In the genomic region with DNA sequence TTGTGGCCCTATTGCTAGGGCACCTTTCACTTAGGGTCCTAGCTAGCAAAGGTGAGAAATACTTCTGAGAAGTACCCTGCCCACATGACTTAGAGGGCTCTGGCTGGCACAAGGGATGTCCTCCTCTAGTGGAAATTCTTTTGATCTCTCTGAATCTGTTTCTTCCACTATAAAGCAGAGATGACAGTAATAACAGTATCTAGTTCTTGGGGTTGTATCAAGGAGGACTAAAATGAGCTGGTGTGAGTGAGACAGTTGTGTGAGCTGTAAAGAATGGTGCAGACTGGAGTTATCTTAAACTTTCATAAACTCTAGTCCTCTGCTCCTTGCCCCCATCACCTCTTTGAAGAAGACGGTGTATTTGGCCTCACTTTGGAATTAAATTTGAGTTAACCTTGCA, we compare ENCODE assay signal across 37 cellular contexts.
"Had no signal": no experiment of that assay in that cellular context is flagged by ENCODE, and none has a peak within 500 bp of the region (broad histone marks: within the 10 kb centered on the region; RNA-seq: fewer than 3 reads in every experiment).

No MANE protein-coding gene starts in this region.

- H3K36me3 ChIP-seq: ascending aorta, cardiac muscle cell had no signal

- H3K9me3 ChIP-seq: ascending aorta had no signal

- H3K9me3 Mint-ChIP-seq: activated CD8-positive, alpha-beta T cell treated with anti-CD3 and anti-CD28 coated beads for 36 hours; activated naive CD4-positive, alpha-beta T cell treated with anti-CD3 and anti-CD28 coated beads, Interleukin-2, amount 10 ng/mL, durations not matched to agents 7 days and 5 days; activated T-helper 1 cell treated with anti-CD3 and anti-CD28 coated beads, Interleukin-12 subunit alpha, Interleukin-12 subunit beta, Interleukin-2, Interleukin-4 antibody, amounts not matched to agents 30 ng/mL and 10 ng/mL and 1 ng/mL, durations not matched to agents 14 hours and 24 hours and 36 hours; T-helper 2 cell treated with Interferon-gamma antibody and Interleukin-4, amounts not matched to agents 5 μg/mL and 100 μg/mL, for 36 hours had no signal

- H3K27me3 ChIP-seq: ascending aorta, cardiac muscle cell had no signal

- H3K4me3 ChIP-seq: ascending aorta, cardiac muscle cell had no signal

- DNase-seq: activated B cell treated with CpG ODN at 0.5 μM for 24 hours; activated CD4-positive, alpha-beta memory T cell treated with anti-CD3 and anti-CD28 coated beads for 36 hours; activated CD4-positive, alpha-beta T cell treated with anti-CD3 and anti-CD28 coated beads for 48 hours; activated CD4-positive, alpha-beta T cell treated with anti-CD3 and anti-CD28 coated beads, Interleukin-2, amount 10 ng/mL, durations not matched to agents 7 days and 5 days; activated CD4-positive, alpha-beta T cell treated with anti-CD3 and anti-CD28 coated beads, Interleukin-2, amount 50 U/mL, for 4 hours; activated CD4-positive, CD25-positive, alpha-beta regulatory T cell treated with anti-CD3 and anti-CD28 coated beads, Interleukin-2, amount 50 U/mL, for 72 hours; activated CD8-positive, alpha-beta memory T cell treated with anti-CD3 and anti-CD28 coated beads, Interleukin-2, amount 50 U/mL, for 4 hours; activated CD8-positive, alpha-beta T cell treated with anti-CD3 and anti-CD28 coated beads for 36 hours; activated effector memory CD4-positive, alpha-beta T cell treated with Interleukin-2 at 50 U/mL for 16 hours; activated gamma-delta T cell; activated naive CD4-positive, alpha-beta T cell treated with anti-CD3 and anti-CD28 coated beads, Interleukin-2, amount 10 ng/mL, durations not matched to agents 7 days and 5 days; activated naive CD4-positive, alpha-beta T cell treated with Interleukin-2 at 50 U/mL for 16 hours; activated naive CD8-positive, alpha-beta T cell treated with anti-CD3 and anti-CD28 coated beads, Interleukin-2, amount 10 ng/mL, durations not matched to agents 7 days and 5 days; activated naive CD8-positive, alpha-beta T cell treated with anti-CD3 and anti-CD28 coated beads, Interleukin-2, amount 50 U/mL, for 24 hours; activated T-cell treated with anti-CD3 and anti-CD28 coated beads for 4 hours; activated T-cell treated with anti-CD3 and anti-CD28 coated beads, Interleukin-2, amount 50 U/mL, for 1 hour; activated T-cell treated with anti-CD3 and anti-CD28 coated beads, Interleukin-2, amount 50 U/mL, for 4 hours; activated T-cell treated with anti-CD3 and anti-CD28 coated beads, Interleukin-2, amount 50 U/mL, for 72 hours; amygdala; anterior cingulate cortex; caudate nucleus; cerebellar nuclear complex; SW 1271; T-helper 1 cell; T-helper 2 cell; T-helper 9 cell had no signal

- H3K36me3 Mint-ChIP-seq: activated CD4-positive, alpha-beta memory T cell treated with anti-CD3 and anti-CD28 coated beads for 36 hours; activated naive CD4-positive, alpha-beta T cell treated with anti-CD3 and anti-CD28 coated beads, Interleukin-2, amount 10 ng/mL, durations not matched to agents 7 days and 5 days; activated naive CD8-positive, alpha-beta T cell treated with anti-CD3 and anti-CD28 coated beads, Interleukin-2, amount 10 ng/mL, durations not matched to agents 7 days and 5 days; brain had no signal

- ATAC-seq: activated CD8-positive, alpha-beta T cell treated with anti-CD3 and anti-CD28 coated beads for 36 hours; activated naive CD8-positive, alpha-beta T cell treated with anti-CD3 and anti-CD28 coated beads, Interleukin-2, amount 50 U/mL, for 24 hours; activated T-cell treated with anti-CD3 and anti-CD28 coated beads, Interleukin-2, amount 50 U/mL, for 4 hours had no signal

- H3K4me1 Mint-ChIP-seq: activated B cell treated with CpG ODN at 0.5 μM for 24 hours; activated naive CD8-positive, alpha-beta T cell treated with anti-CD3 and anti-CD28 coated beads, Interleukin-2, amount 50 U/mL, for 24 hours; central memory CD8-positive, alpha-beta T cell had no signal

- H3K4me3 Mint-ChIP-seq: activated B cell treated with CpG ODN at 0.5 μM for 24 hours; activated CD4-positive, alpha-beta memory T cell treated with anti-CD3 and anti-CD28 coated beads for 36 hours; activated CD4-positive, alpha-beta T cell treated with anti-CD3 and anti-CD28 coated beads, Interleukin-2, amount 10 ng/mL, durations not matched to agents 7 days and 5 days; activated CD8-positive, alpha-beta T cell treated with anti-CD3 and anti-CD28 coated beads for 36 hours; activated naive CD4-positive, alpha-beta T cell treated with anti-CD3 and anti-CD28 coated beads, Interleukin-2, amount 10 ng/mL, durations not matched to agents 7 days and 5 days; activated naive CD4-positive, alpha-beta T cell treated with anti-CD3 and anti-CD28 coated beads, Interleukin-2, amount 50 U/mL, for 24 hours; activated naive CD8-positive, alpha-beta T cell; activated naive CD8-positive, alpha-beta T cell treated with anti-CD3 and anti-CD28 coated beads, Interleukin-2, amount 10 ng/mL, durations not matched to agents 7 days and 5 days; activated naive CD8-positive, alpha-beta T cell treated with anti-CD3 and anti-CD28 coated beads, Interleukin-2, amount 50 U/mL, for 24 hours; activated T-cell treated with anti-CD3 and anti-CD28 coated beads, Interleukin-2, amount 50 U/mL, for 4 hours; activated T-cell treated with anti-CD3 and anti-CD28 coated beads, Interleukin-2, amount 50 U/mL, for 72 hours; activated T-helper 1 cell treated with anti-CD3 and anti-CD28 coated beads, Interleukin-12 subunit alpha, Interleukin-12 subunit beta, Interleukin-2, Interleukin-4 antibody, amounts not matched to agents 30 ng/mL and 10 ng/mL and 1 ng/mL, durations not matched to agents 14 hours and 24 hours and 36 hours; brain; central memory CD8-positive, alpha-beta T cell; T-helper 1 cell treated with Interleukin-12 subunit alpha and Interleukin-12 subunit beta and Interleukin-4 antibody, amounts not matched to agents 30 μg/mL and 1 μg/mL, for 36 hours; T-helper 2 cell treated with Interferon-gamma antibody and Interleukin-4, amounts not matched to agents 5 μg/mL and 100 μg/mL, for 36 hours had no signal

- H3K27ac ChIP-seq: ascending aorta, cardiac muscle cell, VCaP had no signal

- H3K27ac Mint-ChIP-seq: activated B cell treated with CpG ODN at 0.5 μM for 24 hours; activated CD4-positive, alpha-beta memory T cell treated with anti-CD3 and anti-CD28 coated beads for 36 hours; activated CD4-positive, alpha-beta T cell treated with anti-CD3 and anti-CD28 coated beads, Interleukin-2, amount 10 ng/mL, durations not matched to agents 7 days and 5 days; activated CD8-positive, alpha-beta T cell treated with anti-CD3 and anti-CD28 coated beads for 36 hours; activated naive CD4-positive, alpha-beta T cell treated with anti-CD3 and anti-CD28 coated beads, Interleukin-2, amount 10 ng/mL, durations not matched to agents 7 days and 5 days; activated naive CD4-positive, alpha-beta T cell treated with anti-CD3 and anti-CD28 coated beads, Interleukin-2, amount 50 U/mL, for 24 hours; activated naive CD8-positive, alpha-beta T cell; activated naive CD8-positive, alpha-beta T cell treated with anti-CD3 and anti-CD28 coated beads, Interleukin-2, amount 10 ng/mL, durations not matched to agents 7 days and 5 days; activated naive CD8-positive, alpha-beta T cell treated with anti-CD3 and anti-CD28 coated beads, Interleukin-2, amount 50 U/mL, for 24 hours; activated T-cell treated with anti-CD3 and anti-CD28 coated beads, Interleukin-2, amount 50 U/mL, for 72 hours; activated T-helper 1 cell treated with anti-CD3 and anti-CD28 coated beads, Interleukin-12 subunit alpha, Interleukin-12 subunit beta, Interleukin-2, Interleukin-4 antibody, amounts not matched to agents 30 ng/mL and 10 ng/mL and 1 ng/mL, durations not matched to agents 14 hours and 24 hours and 36 hours; activated T-helper 2 cell treated with anti-CD3 and anti-CD28 coated beads, Interferon-gamma antibody, Interleukin-2, Interleukin-4, amounts not matched to agents 10 μg/mL and 5 μg/mL and 100 μg/mL, durations not matched to agents 14 hours and 24 hours and 36 hours; brain; T-helper 1 cell treated with Interleukin-12 subunit alpha and Interleukin-12 subunit beta and Interleukin-4 antibody, amounts not matched to agents 30 μg/mL and 1 μg/mL, for 36 hours; T-helper 2 cell treated with Interferon-gamma antibody and Interleukin-4, amounts not matched to agents 5 μg/mL and 100 μg/mL, for 36 hours had no signal

- H3K4me1 ChIP-seq: ascending aorta had no signal

- H3K27me3 Mint-ChIP-seq: activated naive CD4-positive, alpha-beta T cell treated with anti-CD3 and anti-CD28 coated beads, Interleukin-2, amount 50 U/mL, for 24 hours had no signal
